ENCODE assay signal across 22 cellular contexts in genomic region chr6:148349466-148349865, GRCh38. TPM values are rescaled to one million over a fixed set of nuclear protein-coding genes. Genes with fewer than 3 reads are reported as not detected.
A peak's percentile ranks its signal among the peaks of the same experiment; 100 is the strongest.
DNase-seq lines count a peak whose midpoint lies in the region; ATAC-seq and TF ChIP-seq lines count a peak whose summit lies in the region.
"Had no signal": no experiment of that assay in that cellular context is flagged by ENCODE, and none has a peak within 500 bp of the region (broad histone marks: within the 10 kb centered on the region; RNA-seq: fewer than 3 reads in every experiment).

No MANE protein-coding gene starts in this region.

- no peaks in the 10 kb centered on the region; the same call in 1 of the 2 replicates for H3K9me2 ChIP-seq in PC-9 (ENCODE audit: insufficient read depth)

- H3K4me1 ChIP-seq in PC-9 (replicated peaks; ENCODE audit: insufficient read depth) (peaks cover 22% of the 10 kb centered on the region), foreskin keratinocyte (peaks cover 3% of the 10 kb centered on the region), esophagus muscularis mucosa (peaks cover 5 to 26% (median 14%) of the 10 kb centered on the region in 4 donors)
- H3K4me1 ChIP-seq: BE2C, SJCRH30 had no signal

- H3K4me2 ChIP-seq in PC-9, result no peak overlapping the region
- H3K4me2 ChIP-seq: KMS-11 had no signal

- H2AFZ ChIP-seq in PC-9, result no peak overlapping the region

- intact Hi-C loops in PC-9 (cut with micrococcal nuclease; ENCODE audit: unreplicated experiment) (loop anchor here (10.0 kb wide), 1 partner anchor 55 kb away; no protein-coding TSS in a partner anchor), esophagus muscularis mucosa (cut with DNase I) (no loop called here)

- TF ChIP-seq EP300 in esophagus muscularis mucosa (IDR thresholded peaks at IDR 0.05), result no peak

- no peaks in the 10 kb centered on the region for H4K20me1 ChIP-seq in PC-9 (ENCODE audit: insufficient read depth)

- 96% methylated on average over 9 of the region's 9 CpGs for WGBS in esophagus muscularis mucosa

- peaks cover 13% of the 10 kb centered on the region; the same call in 1 of the 2 replicates for H3K36me3 ChIP-seq in PC-9 (ENCODE audit: low read depth)
- peaks cover 0 to 6% (median 0%) of the 10 kb centered on the region in 4 donors for H3K36me3 ChIP-seq in esophagus muscularis mucosa
- H3K36me3 ChIP-seq: BE2C, SJCRH30 had no signal

- no peaks in the 10 kb centered on the region for H3K9me3 ChIP-seq in PC-9 (ENCODE audit: insufficient read depth, low read depth)
- no peaks in the 10 kb centered on the region for H3K9me3 ChIP-seq in esophagus muscularis mucosa
- H3K9me3 ChIP-seq: BE2C, SJCRH30 had no signal

- ATAC-seq in foreskin keratinocyte, result peak; percentile 45
- ATAC-seq: Panc1, T-cell had no signal

- no peak for TF ChIP-seq CTCF in PC-9 (conservative IDR thresholded peaks at IDR 0.05)
- no peak for TF ChIP-seq CTCF in foreskin keratinocyte (conservative IDR thresholded peaks at IDR 0.05)
- TF ChIP-seq CTCF in esophagus muscularis mucosa (IDR thresholded peaks at IDR 0.05), result no peak

- no TSS peak for BruUV-seq in PC-9 (replicated peaks; lab: Mats Ljungman, UMichigan)

- TF ChIP-seq POLR2A in esophagus muscularis mucosa (IDR thresholded peaks at IDR 0.05; ENCODE audit: low read depth), result no peak

- CTCF ChIA-PET in PC-9 (lab: Charles Lee), result no interaction called here

- H3K27me3 ChIP-seq in PC-9 (ENCODE audit: insufficient read depth, low read depth) (no peaks in the 10 kb centered on the region), foreskin keratinocyte (no peaks in the 10 kb centered on the region), esophagus muscularis mucosa (no peaks in the 10 kb centered on the region)
- H3K27me3 ChIP-seq: BE2C, SJCRH30 had no signal

- no peaks in the 10 kb centered on the region for H3F3A ChIP-seq in PC-9 (ENCODE audit: insufficient read depth, low read depth)

- peaks cover 51% of the 10 kb centered on the region for H3K79me2 ChIP-seq in PC-9 (ENCODE audit: low read depth)

- POLR2A ChIA-PET in PC-9 (lab: Charles Lee; ENCODE audit: unreplicated experiment), result no interaction called here

- H3K4me3 ChIP-seq in PC-9, result no peak overlapping the region
- no peak overlapping the region for H3K4me3 ChIP-seq in esophagus muscularis mucosa
- H3K4me3 ChIP-seq: SJCRH30 had no signal

- H3K27ac ChIP-seq in PC-9, result no peak overlapping the region
- no peak overlapping the region for H3K27ac ChIP-seq in foreskin keratinocyte
- H3K27ac ChIP-seq in esophagus muscularis mucosa (replicated peaks in 1 of 4), result no peak overlapping the region
- H3K27ac ChIP-seq: HL-60, KMS-11, SJCRH30 had no signal

- DNase-seq in ELR (ENCODE audit: low read depth), result peak; percentile 42
- peak; percentile 10 to 46 for DNase-seq in PC-9
- DNase-seq in foreskin keratinocyte, result no peak
- DNase-seq in esophagus muscularis mucosa (ENCODE audit: extremely low spot score), result no peak
- no peak for DNase-seq in HuH-7.5 (ENCODE audit: low spot score)
- DNase-seq in NCI-H2107 treated with DMSO at 0.1 percent for 48 hours (lab: John Stamatoyannopoulos, UW; ENCODE audit: unreplicated experiment), result no peak
- DNase-seq in ureter (ENCODE audit: low spot score), result no peak
- DNase-seq: BE2C, DMS79, H9, IMR-90, NCI-H1092, NCI-H1436, NCI-H187 treated with DMSO at 0.1 percent for 48 hours, NCI-H226, NCI-H510A treated with DMSO at 0.1 percent for 48 hours, NCI-H748 treated with DMSO at 0.1 percent for 48 hours, SJCRH30, T-cell had no signal

RNA-seq across cellular contexts. Expression of gene SASH1, which starts 6.8 kb away (rescaled TPM):
- 32.9 and 35.5 TPM in 2 replicates for total RNA-seq in PC-9 (2021)
- 7.3 and 7.8 TPM in 2 replicates for total RNA-seq in foreskin keratinocyte
- polyA plus RNA-seq in foreskin keratinocyte, result 1.3 and 1.4 TPM in 2 replicates
- 10 to 100 TPM; 56.5 to 86.6 (median 70.3) TPM for total RNA-seq in esophagus muscularis mucosa
- 97.2 TPM for total RNA-seq in ureter

Comparison
In these comparisons a context has a peak if more than half of its experiments do, and no peak if none do; other contexts are left out.
1. DNase-seq: peak in ELR (single experiment) and PC-9 (2 of 2); none in foreskin keratinocyte (0 of 2), esophagus muscularis mucosa (single experiment), HuH-7.5 (single experiment), NCI-H2107 treated with DMSO at 0.1 percent for 48 hours (single experiment) and ureter (single experiment).